In the genomic region with DNA sequence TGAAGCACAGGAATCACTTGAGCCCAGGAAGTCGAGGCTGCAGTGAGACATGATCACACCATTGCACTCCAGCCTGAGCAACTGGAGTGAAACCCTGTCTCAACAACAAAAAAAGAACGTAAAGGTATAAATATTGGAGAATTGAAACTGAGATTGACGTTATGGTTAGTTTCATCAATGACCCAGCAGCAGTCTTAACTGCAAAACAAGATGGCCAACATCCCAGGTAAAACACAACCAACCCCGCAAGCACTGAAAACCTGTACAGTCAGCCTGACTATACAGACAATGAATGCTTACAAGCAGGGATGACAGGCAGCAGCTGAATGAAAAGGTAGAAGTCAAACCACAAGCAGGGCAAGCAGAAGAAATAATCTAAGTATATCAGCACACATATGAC, we compare ENCODE assay signal across 13 cellular contexts. TPM values are rescaled to one million over a fixed set of nuclear protein-coding genes. Genes with fewer than 3 reads are reported as not detected.
DNase-seq lines count a peak whose midpoint lies in the region; ATAC-seq and TF ChIP-seq lines count a peak whose summit lies in the region.
"Had no signal": no experiment of that assay in that cellular context is flagged by ENCODE, and none has a peak within 500 bp of the region (broad histone marks: within the 10 kb centered on the region; RNA-seq: fewer than 3 reads in every experiment).

No MANE protein-coding gene starts in this region.

- 89 to 90% (median 90%) methylated on average over 4 of the region's 4 CpGs for WGBS in ovary, 3 donors

- H3K27me3 ChIP-seq in dorsolateral prefrontal cortex (no peaks in the 10 kb centered on the region), ovary (no peaks in the 10 kb centered on the region)

- peak; percentile 63 for ATAC-seq in GM18498 (IDR thresholded peaks at IDR 0.05; ENCODE audit: unreplicated experiment)
- ATAC-seq in GM21360 (IDR thresholded peaks at IDR 0.05; ENCODE audit: unreplicated experiment): peak; percentile 64
- ATAC-seq in HG03159 (IDR thresholded peaks at IDR 0.05; ENCODE audit: unreplicated experiment): peak; percentile 50
- ATAC-seq: Panc1 had no signal

- TF ChIP-seq EP300 in ovary (IDR thresholded peaks at IDR 0.05): no peak

- H3K4me1 ChIP-seq in ovary (ENCODE audit: insufficient read depth): peaks cover 2% of the 10 kb centered on the region

- H3K4me3 ChIP-seq in dorsolateral prefrontal cortex (no peak overlapping the region), ovary (no peak overlapping the region)

- H3K27ac ChIP-seq in dorsolateral prefrontal cortex (peak overlapping the region in 45 of 59 donors; percentile 3 to 94 (median 61)), ovary (no peak overlapping the region)

- intact Hi-C loops in dorsolateral prefrontal cortex (cut with DNase I): loop anchor here in 1 of 2 donors (10.0 kb wide), 1 partner anchor 82 kb away; no protein-coding TSS in a partner anchor
- intact Hi-C loops in ovary (cut with DNase I): no loop called here

- H3K9me3 ChIP-seq in ovary: no peaks in the 10 kb centered on the region

- DNase-seq in dorsolateral prefrontal cortex (no peak), NCI-H2029 treated with DMSO at 0.1 percent for 48 hours (lab: John Stamatoyannopoulos, UW) (no peak), iPS-NIHi11 (ENCODE audit: low spot score) (no peak), GOT3 (lab: John Stamatoyannopoulos, UW) (no peak), ovary (no peak)
- DNase-seq: foreskin fibroblast, mammary epithelial cell, NCI-H187, NCI-H526 had no signal

- TF ChIP-seq CTCF in dorsolateral prefrontal cortex (IDR thresholded peaks at IDR 0.05 in 54 of 56, conservative IDR thresholded peaks at IDR 0.05 in 2 of 56; ENCODE audit: low read depth in 1 of 56, partially characterized antibody in 56 of 56): no peak
- no peak for TF ChIP-seq CTCF in ovary (IDR thresholded peaks at IDR 0.05)

- TF ChIP-seq POLR2A in ovary (IDR thresholded peaks at IDR 0.05): no peak

- no peaks in the 10 kb centered on the region for H3K36me3 ChIP-seq in ovary

RNA-seq across cellular contexts. Expression of a gene that starts 34.7 kb away (rescaled TPM):
- 10 to 100 TPM; 25.8 to 40.0 (median 32.6) TPM for total RNA-seq in dorsolateral prefrontal cortex
- total RNA-seq in ovary: 10 to 100 TPM; 26.0 to 33.3 (median 31.8) TPM
- 10 to 100 TPM; 15.3 to 19.0 TPM for polyA plus RNA-seq in ovary

Comparison
In these comparisons a context has a peak if more than half of its experiments do, and no peak if none do; other contexts are left out.
1. H3K27ac ChIP-seq: peak in dorsolateral prefrontal cortex (45 of 59); none in ovary (0 of 2).
2. Peak in every context shown above with its lines, with median percentiles within 50 percentile points of each other: ATAC-seq.